In the genomic region with DNA sequence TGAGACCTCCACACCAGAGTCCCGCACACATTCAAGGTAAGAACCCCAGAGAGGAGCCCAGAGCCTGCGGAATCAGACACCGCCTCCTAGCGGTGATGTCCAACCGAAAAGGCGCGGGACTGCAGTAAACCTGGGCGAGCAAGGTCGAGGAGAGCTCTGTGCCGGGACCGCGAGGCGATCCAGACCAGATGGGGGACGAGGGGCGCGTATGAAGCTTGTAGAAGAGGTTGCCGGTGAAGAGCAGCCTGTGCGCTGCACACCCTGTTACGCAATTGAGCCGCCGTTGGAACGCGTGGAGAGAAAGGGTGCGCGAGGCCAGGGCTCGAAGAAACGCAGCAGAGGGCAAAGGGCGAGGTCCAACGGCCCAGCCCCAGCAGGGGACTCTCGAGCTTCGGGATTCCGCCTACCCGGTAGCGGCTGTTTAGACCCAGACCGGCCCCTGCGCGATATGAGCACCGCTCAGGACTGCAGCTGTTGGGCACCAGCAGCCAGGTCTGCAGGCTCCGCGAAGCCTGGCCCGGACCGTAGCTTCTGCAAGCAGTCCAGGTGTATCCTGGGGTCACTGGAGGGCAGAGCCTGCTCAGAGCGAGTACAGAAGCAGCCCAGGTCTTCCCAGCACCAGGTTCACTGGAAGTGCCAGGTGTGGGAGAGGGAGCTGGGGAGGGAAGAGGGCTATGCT, we compare ENCODE assay signal across 9 cellular contexts.
A peak's percentile ranks its signal among the peaks of the same experiment; 100 is the strongest.
DNase-seq lines count a peak whose midpoint lies in the region; ATAC-seq, FAIRE-seq and TF ChIP-seq lines count a peak whose summit lies in the region.
"Had no signal": no experiment of that assay in that cellular context is flagged by ENCODE, and none has a peak within 500 bp of the region (broad histone marks: within the 10 kb centered on the region; RNA-seq: fewer than 3 reads in every experiment).

No MANE protein-coding gene starts in this region.

- FAIRE-seq in H54 (lab: Jason Lieb, UNC): no peak

- H3K27ac Mint-ChIP-seq in activated naive CD4-positive, alpha-beta T cell treated with anti-CD3 and anti-CD28 coated beads, Interleukin-2, amount 50 U/mL, for 72 hours: peak overlapping the region in 1 of 2 donors; percentile 11

- no peak overlapping the region for H3K27ac ChIP-seq in HUES6 (ENCODE audit: low read depth, low read length)
- H3K27ac ChIP-seq: SJCRH30 had no signal

- H3K9me3 Mint-ChIP-seq in activated naive CD4-positive, alpha-beta T cell treated with anti-CD3 and anti-CD28 coated beads, Interleukin-2, amount 50 U/mL, for 72 hours: no peaks in the 10 kb centered on the region

- ATAC-seq in activated naive CD4-positive, alpha-beta T cell treated with anti-CD3 and anti-CD28 coated beads, Interleukin-2, amount 50 U/mL, for 72 hours: peak; percentile 50 to 60
- no peak for ATAC-seq in HG03469 (IDR thresholded peaks at IDR 0.05; ENCODE audit: unreplicated experiment)
- no peak for ATAC-seq in GM19452 (IDR thresholded peaks at IDR 0.05; ENCODE audit: unreplicated experiment)

- no peaks in the 10 kb centered on the region for H3K4me1 ChIP-seq in HUES6 (ENCODE audit: control insufficient read depth, insufficient read depth, low read length)
- H3K4me1 ChIP-seq: SJCRH30 had no signal

- no peaks in the 10 kb centered on the region for H3K9me3 ChIP-seq in HUES6 (ENCODE audit: control insufficient read depth, insufficient read depth, low read depth, low read length)

- H3K27me3 ChIP-seq in HUES6 (ENCODE audit: control insufficient read depth, insufficient read depth, low read length): peaks cover 24% of the 10 kb centered on the region

- H3K9ac ChIP-seq in HUES6 (ENCODE audit: low read length): no peak overlapping the region

- no peaks in the 10 kb centered on the region for H3K36me3 ChIP-seq in HUES6 (ENCODE audit: control insufficient read depth, insufficient read depth, low read length)
- H3K36me3 ChIP-seq: SJCRH30 had no signal

- peak overlapping the region; percentile 48 for H3K4me3 ChIP-seq in HUES6 (ENCODE audit: low read depth, low read length)
- H3K4me3 ChIP-seq: SJCRH30 had no signal

- peak in 1 of 2 donors; percentile 30 for DNase-seq in activated naive CD4-positive, alpha-beta T cell treated with anti-CD3 and anti-CD28 coated beads, Interleukin-2, amount 50 U/mL, for 72 hours (ENCODE audit: low spot score in 2 of 2)
- DNase-seq in iris pigment epithelial cell (ENCODE audit: low read depth) (peak; percentile 20), H54 (ENCODE audit: insufficient read length, low spot score) (no peak), H4 (ENCODE audit: low spot score) (no peak)
- DNase-seq in stimulated activated CD4-positive, alpha-beta T cell treated with anti-CD3 and anti-CD28 coated beads, Interleukin-4, amount 100 ng/mL, for 48 hours (ENCODE audit: low read depth in 2 of 2): peak; percentile 3 to 44

- TF ChIP-seq POLR2A in H54 (IDR thresholded peaks at IDR 0.05; ENCODE audit: low read depth, low read length): no peak

- no peaks in the 10 kb centered on the region for H3K36me3 Mint-ChIP-seq in activated naive CD4-positive, alpha-beta T cell treated with anti-CD3 and anti-CD28 coated beads, Interleukin-2, amount 50 U/mL, for 72 hours

Comparison
In these comparisons a context has a peak if more than half of its experiments do, and no peak if none do; other contexts are left out.
1. ATAC-seq: peak in activated naive CD4-positive, alpha-beta T cell treated with anti-CD3 and anti-CD28 coated beads, Interleukin-2, amount 50 U/mL, for 72 hours (2 of 2); none in HG03469 (single experiment) and GM19452 (single experiment).
2. DNase-seq: peak in iris pigment epithelial cell (single experiment) and stimulated activated CD4-positive, alpha-beta T cell treated with anti-CD3 and anti-CD28 coated beads, Interleukin-4, amount 100 ng/mL, for 48 hours (2 of 2); none in H54 (single experiment) and H4 (single experiment).